ENCODE assay signal across 8 cellular contexts in genomic region chr1:234962340-234962989, GRCh38.
DNase-seq lines count a peak whose midpoint lies in the region; ATAC-seq and TF ChIP-seq lines count a peak whose summit lies in the region.

No MANE protein-coding gene starts in this region.

- peak; percentile 38 for TF ChIP-seq POLR2A in GM19099 (IDR thresholded peaks at IDR 0.05; ENCODE audit: extremely low read depth, insufficient read length, low read depth)

- intact Hi-C loops in CD4-positive, alpha-beta memory T cell (cut with micrococcal nuclease), result loop anchor here (2.0 to 5.0 kb wide), 5 partner anchors 16 to 238 kb away; no protein-coding TSS in a partner anchor

- peaks cover 72% of the 10 kb centered on the region for H3K4me1 ChIP-seq in CD4-positive, alpha-beta memory T cell (ENCODE audit: insufficient read depth, low read length)

- POLR2A ChIA-PET in CD4-positive, alpha-beta memory T cell (lab: Charles Lee; ENCODE audit: partially characterized antibody), result interaction anchor here (0.8 to 4.6 kb wide), 20 partner anchors 8 to 361 kb away, joined by 3 to 86 read pairs (median 5); partner anchors contain the start of gene IRF2BP2

- peak overlapping the region; percentile 90 to 98 (median 96) for H3K27ac Mint-ChIP-seq in CD4-positive, alpha-beta memory T cell
- H3K27ac Mint-ChIP-seq in effector memory CD8-positive, alpha-beta T cell, result peak overlapping the region; percentile 91 to 95
- H3K27ac Mint-ChIP-seq in natural killer cell treated with Interleukin-12 subunit alpha and Interleukin-12 subunit beta and Interleukin-15 and Interleukin-18, amount 100 ng/mL, for 72 hours, result peak overlapping the region; percentile 96 to 98

- CTCF ChIA-PET in CD4-positive, alpha-beta memory T cell (lab: Charles Lee; ENCODE audit: partially characterized antibody), result interaction anchor here (0.8 to 3.1 kb wide), 7 partner anchors 12 to 365 kb away, joined by 4 to 23 read pairs (median 4); no protein-coding TSS in a partner anchor

- no peaks in the 10 kb centered on the region for H3K27me3 Mint-ChIP-seq in CD4-positive, alpha-beta memory T cell
- H3K27me3 Mint-ChIP-seq in effector memory CD8-positive, alpha-beta T cell, result no peaks in the 10 kb centered on the region
- no peaks in the 10 kb centered on the region for H3K27me3 Mint-ChIP-seq in natural killer cell treated with Interleukin-12 subunit alpha and Interleukin-12 subunit beta and Interleukin-15 and Interleukin-18, amount 100 ng/mL, for 72 hours

- no peaks in the 10 kb centered on the region for H3K27me3 ChIP-seq in CD4-positive, alpha-beta memory T cell (ENCODE audit: insufficient read depth, low read length)

- no peaks in the 10 kb centered on the region for H3K9me3 ChIP-seq in CD4-positive, alpha-beta memory T cell (ENCODE audit: control insufficient read depth in 1 of 2, low read length in 2 of 2)
- H3K9me3 ChIP-seq in SK-N-MC (ENCODE audit: low read depth, low read length), result no peaks in the 10 kb centered on the region

- H3K4me1 Mint-ChIP-seq in CD4-positive, alpha-beta memory T cell, result peaks cover 58 to 77% (median 64%) of the 10 kb centered on the region in 4 donors
- peaks cover 43 to 53% of the 10 kb centered on the region in 2 donors for H3K4me1 Mint-ChIP-seq in effector memory CD8-positive, alpha-beta T cell (ENCODE audit: low read depth in 2 of 2)
- peaks cover 66 to 75% of the 10 kb centered on the region in 2 donors for H3K4me1 Mint-ChIP-seq in natural killer cell treated with Interleukin-12 subunit alpha and Interleukin-12 subunit beta and Interleukin-15 and Interleukin-18, amount 100 ng/mL, for 72 hours (ENCODE audit: low read depth in 2 of 2)

- H3K9me3 Mint-ChIP-seq in CD4-positive, alpha-beta memory T cell, result no peaks in the 10 kb centered on the region
- H3K9me3 Mint-ChIP-seq in effector memory CD8-positive, alpha-beta T cell, result no peaks in the 10 kb centered on the region
- peaks cover 3% of the 10 kb centered on the region for H3K9me3 Mint-ChIP-seq in natural killer cell treated with Interleukin-12 subunit alpha and Interleukin-12 subunit beta and Interleukin-15 and Interleukin-18, amount 100 ng/mL, for 72 hours

- H3K27ac ChIP-seq in CD4-positive, alpha-beta memory T cell (ENCODE audit: low read depth, low read length), result peak overlapping the region; percentile 89
- no peak overlapping the region for H3K27ac ChIP-seq in SK-N-MC

- no peak for DNase-seq in CD4-positive, alpha-beta memory T cell
- no peak for DNase-seq in SK-N-MC (ENCODE audit: low read depth, low spot score)
- DNase-seq in effector memory CD8-positive, alpha-beta T cell, result no peak
- peak; percentile 77 for DNase-seq in natural killer cell treated with Interleukin-12 subunit alpha and Interleukin-12 subunit beta and Interleukin-15 and Interleukin-18, amount 100 ng/mL, for 72 hours (ENCODE audit: low spot score)
- DNase-seq in NCI-H2196 (lab: John Stamatoyannopoulos, UW; ENCODE audit: unreplicated experiment), result no peak
- DNase-seq in NCI-H226, result no peak

- no peaks in the 10 kb centered on the region for H3K36me3 ChIP-seq in CD4-positive, alpha-beta memory T cell (ENCODE audit: insufficient read depth, low read length)
- no peaks in the 10 kb centered on the region for H3K36me3 ChIP-seq in SK-N-MC (ENCODE audit: insufficient read depth, low read length)

- peak overlapping the region; percentile 16 to 89 (median 84) for H3K4me3 Mint-ChIP-seq in CD4-positive, alpha-beta memory T cell
- peak overlapping the region; percentile 66 to 72 for H3K4me3 Mint-ChIP-seq in effector memory CD8-positive, alpha-beta T cell
- H3K4me3 Mint-ChIP-seq in natural killer cell treated with Interleukin-12 subunit alpha and Interleukin-12 subunit beta and Interleukin-15 and Interleukin-18, amount 100 ng/mL, for 72 hours, result peak overlapping the region; percentile 92

- peak; percentile 48 for ATAC-seq in HG03175 (IDR thresholded peaks at IDR 0.05; ENCODE audit: unreplicated experiment)
- ATAC-seq in effector memory CD8-positive, alpha-beta T cell (replicated peaks), result peak; percentile 13
- ATAC-seq in natural killer cell treated with Interleukin-12 subunit alpha and Interleukin-12 subunit beta and Interleukin-15 and Interleukin-18, amount 100 ng/mL, for 72 hours, result peak; percentile 30 to 50

- H3K36me3 Mint-ChIP-seq in CD4-positive, alpha-beta memory T cell, result no peaks in the 10 kb centered on the region
- peaks cover 11% of the 10 kb centered on the region for H3K36me3 Mint-ChIP-seq in effector memory CD8-positive, alpha-beta T cell (ENCODE audit: insufficient read depth)
- no peaks in the 10 kb centered on the region for H3K36me3 Mint-ChIP-seq in natural killer cell treated with Interleukin-12 subunit alpha and Interleukin-12 subunit beta and Interleukin-15 and Interleukin-18, amount 100 ng/mL, for 72 hours

- no peak overlapping the region for H3K4me3 ChIP-seq in CD4-positive, alpha-beta memory T cell (ENCODE audit: low read length in 2 of 2)
- no peak overlapping the region for H3K4me3 ChIP-seq in SK-N-MC

- H3K9ac ChIP-seq in SK-N-MC (ENCODE audit: insufficient read length), result peak overlapping the region; percentile 29
